In genomic region chr18:45413180-45413836, GRCh38 we compare ENCODE assay signal across 21 cellular contexts.
DNase-seq lines count a peak whose midpoint lies in the region; ATAC-seq, FAIRE-seq and TF ChIP-seq lines count a peak whose summit lies in the region.
"Had no signal": no experiment of that assay in that cellular context is flagged by ENCODE, and none has a peak within 500 bp of the region (broad histone marks: within the 10 kb centered on the region; RNA-seq: fewer than 3 reads in every experiment).

No MANE protein-coding gene starts in this region.

- no CpG with 5 or more reads among the region's 4 CpGs for WGBS in trophoblast cell (ENCODE audit: extremely low coverage, insufficient coverage, insufficient read length)
- 5% methylated on average over 4 of the region's 4 CpGs for WGBS in HepG2 (ENCODE audit: low lambda C conversion rate)

- H3K4me3 Mint-ChIP-seq in activated CD4-positive, alpha-beta memory T cell treated with anti-CD3 and anti-CD28 coated beads for 36 hours = no peak overlapping the region
- H3K4me3 Mint-ChIP-seq: activated CD4-positive, alpha-beta T cell treated with anti-CD3 and anti-CD28 coated beads, Interleukin-2, amount 10 ng/mL, durations not matched to agents 24 days and 14 days; T-cell had no signal

- intact Hi-C loops in HepG2 (cut with micrococcal nuclease; ENCODE audit: unreplicated experiment) = no loop called here
- intact Hi-C loops in activated CD4-positive, alpha-beta memory T cell treated with anti-CD3 and anti-CD28 coated beads for 36 hours (cut with micrococcal nuclease) = no loop called here

- no peak overlapping the region for H3K18ac ChIP-seq in trophoblast cell (ENCODE audit: low read length)

- H2AK5ac ChIP-seq in trophoblast cell (ENCODE audit: low read length) = no peak overlapping the region

- H3K4me3 ChIP-seq in trophoblast cell (ENCODE audit: low read depth, low read length) (no peak overlapping the region), HepG2 (replicated peaks in 1 of 3; ENCODE audit: insufficient read depth in 1 of 3, low read depth in 2 of 3, low read length in 3 of 3) (no peak overlapping the region), Peyer's patch (no peak overlapping the region)
- H3K4me3 ChIP-seq: cardiac muscle cell, right atrium auricular region, vagina had no signal

- H3K23ac ChIP-seq in trophoblast cell (ENCODE audit: low read length) = no peak overlapping the region

- in situ Hi-C loops in HepG2 (cut with HindIII; ENCODE audit: extremely low pct_ligation_motif_present, low pct_unique_long_range_greater_than_20kb) = no loop called here

- H3K9me3 ChIP-seq in trophoblast cell (ENCODE audit: insufficient read depth, low read depth, low read length) (no peaks in the 10 kb centered on the region), HepG2 (ENCODE audit: low read length) (no peaks in the 10 kb centered on the region), Peyer's patch (no peaks in the 10 kb centered on the region)
- H3K9me3 ChIP-seq: neutrophil, right atrium auricular region, vagina had no signal

- FAIRE-seq in HepG2 (lab: Jason Lieb, UNC) = no peak
- FAIRE-seq: A204.1 had no signal

- no peak for ATAC-seq in HepG2
- ATAC-seq: T-cell had no signal

- no peak overlapping the region for H3K4ac ChIP-seq in trophoblast cell (ENCODE audit: low read depth, low read length)

- no peak overlapping the region for H3K27ac Mint-ChIP-seq in activated CD4-positive, alpha-beta memory T cell treated with anti-CD3 and anti-CD28 coated beads for 36 hours
- H3K27ac Mint-ChIP-seq: activated CD4-positive, alpha-beta T cell treated with anti-CD3 and anti-CD28 coated beads, Interleukin-2, amount 10 ng/mL, durations not matched to agents 24 days and 14 days; T-cell had no signal

- no peak overlapping the region for H4K91ac ChIP-seq in trophoblast cell (ENCODE audit: low read depth, low read length)

- no peak for TF ChIP-seq RAD21 in HepG2 (CRISPR knock-in tag; IDR thresholded peaks at IDR 0.05)

- H4K8ac ChIP-seq in trophoblast cell (ENCODE audit: low read depth, low read length) = no peak overlapping the region

- no TSS peak for BruUV-seq in HepG2 (replicated peaks; lab: Mats Ljungman, UMichigan)

- H3K14ac ChIP-seq in trophoblast cell (ENCODE audit: low read length) = no peak overlapping the region

- no peak overlapping the region for H4K12ac ChIP-seq in trophoblast cell (ENCODE audit: low read depth, low read length)

- H3K36me3 ChIP-seq in trophoblast cell (ENCODE audit: control insufficient read depth in 1 of 2, insufficient read depth in 2 of 2, low read length in 2 of 2) = no peaks in the 10 kb centered on the region
- H3K36me3 ChIP-seq in HepG2 (replicated peaks in 1 of 2; ENCODE audit: control insufficient read depth in 1 of 2, insufficient read depth in 2 of 2, low read length in 2 of 2) = no peaks in the 10 kb centered on the region
- H3K36me3 ChIP-seq in Peyer's patch = no peaks in the 10 kb centered on the region
- H3K36me3 ChIP-seq: cardiac muscle cell, neutrophil, right atrium auricular region, vagina had no signal

- H3K27me3 Mint-ChIP-seq in activated CD4-positive, alpha-beta memory T cell treated with anti-CD3 and anti-CD28 coated beads for 36 hours = peaks cover 1% of the 10 kb centered on the region
- H3K27me3 Mint-ChIP-seq: activated CD4-positive, alpha-beta T cell treated with anti-CD3 and anti-CD28 coated beads, Interleukin-2, amount 10 ng/mL, durations not matched to agents 24 days and 14 days had no signal

- no peak overlapping the region for H3K27ac ChIP-seq in trophoblast cell (ENCODE audit: low read depth, low read length)
- H3K27ac ChIP-seq in HepG2 (ENCODE audit: extremely low read length, insufficient read depth, low read length) = no peak overlapping the region
- H3K27ac ChIP-seq in Peyer's patch = no peak overlapping the region
- H3K27ac ChIP-seq: cardiac muscle cell, HL-60, neutrophil, right atrium auricular region had no signal

- no peak overlapping the region for H2AFZ ChIP-seq in trophoblast cell (ENCODE audit: insufficient read depth, low read length, poor library complexity)
- no peak overlapping the region for H2AFZ ChIP-seq in HepG2 (ENCODE audit: low read length)

- TF ChIP-seq POLR2A in HepG2 (IDR thresholded peaks at IDR 0.05; ENCODE audit: insufficient read depth in 1 of 2, low read depth in 2 of 2, low read length in 2 of 2) = no peak
- TF ChIP-seq POLR2A in Peyer's patch (IDR thresholded peaks at IDR 0.05) = no peak

- H3K27me3 ChIP-seq in trophoblast cell (ENCODE audit: insufficient read depth, low read length) (no peaks in the 10 kb centered on the region), HepG2 (ENCODE audit: control insufficient read depth in 1 of 2, insufficient read depth in 2 of 2, low read length in 2 of 2) (no peaks in the 10 kb centered on the region), Peyer's patch (no peaks in the 10 kb centered on the region)
- H3K27me3 ChIP-seq: cardiac muscle cell, neutrophil, right atrium auricular region, vagina had no signal

- no peak overlapping the region for H2BK120ac ChIP-seq in trophoblast cell (ENCODE audit: insufficient read depth, low read length, poor library complexity)

- no peaks in the 10 kb centered on the region for H3K79me1 ChIP-seq in trophoblast cell (ENCODE audit: low read length)

- H3K4me2 ChIP-seq in trophoblast cell (ENCODE audit: low read length) (no peak overlapping the region), HepG2 (ENCODE audit: low read depth, low read length) (no peak overlapping the region)

- H2BK5ac ChIP-seq in trophoblast cell (ENCODE audit: low read depth, low read length, poor library complexity) = no peak overlapping the region

- no peaks in the 10 kb centered on the region for H3K36me3 Mint-ChIP-seq in activated CD4-positive, alpha-beta memory T cell treated with anti-CD3 and anti-CD28 coated beads for 36 hours
- H3K36me3 Mint-ChIP-seq: T-cell had no signal

- peak; percentile 61 for DNase-seq in AG08395 (ENCODE audit: low spot score)
- DNase-seq in NCI-H226 = peak; percentile 24
- peak; percentile 91 for DNase-seq in fibroblast of peridontal ligament (ENCODE audit: extremely low read depth)
- DNase-seq in trophoblast cell = peak; percentile 48 to 89
- no peak for DNase-seq in HepG2 (ENCODE audit: low spot score)
- no peak for DNase-seq in activated CD4-positive, alpha-beta memory T cell treated with anti-CD3 and anti-CD28 coated beads for 36 hours
- no peak for DNase-seq in NCI-H1092 treated with DMSO at 0.1 percent for 48 hours (lab: John Stamatoyannopoulos, UW)
- no peak for DNase-seq in Peyer's patch
- DNase-seq: activated CD4-positive, alpha-beta T cell treated with anti-CD3 and anti-CD28 coated beads, Interleukin-2, amount 10 ng/mL, durations not matched to agents 24 days and 14 days; amniotic stem cell; NCI-H1436 treated with DMSO at 0.1 percent for 48 hours; NCI-H774; Right ventricle myocardium superior; stimulated activated CD4-positive, alpha-beta T cell treated with anti-CD3 and anti-CD28 coated beads, Interleukin-15, amount 100 ng/mL, for 24 hours; T-cell had no signal

- H3K9me3 Mint-ChIP-seq in activated CD4-positive, alpha-beta memory T cell treated with anti-CD3 and anti-CD28 coated beads for 36 hours = no peaks in the 10 kb centered on the region
- H3K9me3 Mint-ChIP-seq: activated CD4-positive, alpha-beta T cell treated with anti-CD3 and anti-CD28 coated beads, Interleukin-2, amount 10 ng/mL, durations not matched to agents 24 days and 14 days had no signal

- H3K4me1 ChIP-seq in trophoblast cell (ENCODE audit: control insufficient read depth in 1 of 2, insufficient read depth in 2 of 2, low read length in 2 of 2) = peaks cover 3 to 4% of the 10 kb centered on the region in 2 experiments
- H3K4me1 ChIP-seq in HepG2 (ENCODE audit: insufficient read depth, low read length) = no peaks in the 10 kb centered on the region
- no peaks in the 10 kb centered on the region for H3K4me1 ChIP-seq in Peyer's patch
- H3K4me1 ChIP-seq: right atrium auricular region had no signal

- no peak overlapping the region for H3K9ac ChIP-seq in trophoblast cell (ENCODE audit: low read length)
- H3K9ac ChIP-seq in HepG2 (ENCODE audit: insufficient read depth, low read depth, low read length) = no peak overlapping the region

- H4K20me1 ChIP-seq in HepG2 (ENCODE audit: insufficient read depth, low read length) = no peaks in the 10 kb centered on the region

- H3K4me1 Mint-ChIP-seq in activated CD4-positive, alpha-beta memory T cell treated with anti-CD3 and anti-CD28 coated beads for 36 hours (ENCODE audit: low read depth) = no peaks in the 10 kb centered on the region
- H3K4me1 Mint-ChIP-seq: activated CD4-positive, alpha-beta T cell treated with anti-CD3 and anti-CD28 coated beads, Interleukin-2, amount 10 ng/mL, durations not matched to agents 24 days and 14 days; T-cell had no signal

- no peak overlapping the region for H2BK12ac ChIP-seq in trophoblast cell (ENCODE audit: low read length)

- POLR2A ChIA-PET in HepG2 (lab: Yijun Ruan, JAX) = no interaction called here
- POLR2A ChIA-PET in activated CD4-positive, alpha-beta memory T cell treated with anti-CD3 and anti-CD28 coated beads for 36 hours (lab: Charles Lee) = no interaction called here

- CTCF ChIA-PET in HepG2 (lab: Yijun Ruan, JAX; ENCODE audit: low intra/inter-chr PET ratio, low total read pairs) = no interaction called here
- CTCF ChIA-PET in activated CD4-positive, alpha-beta memory T cell treated with anti-CD3 and anti-CD28 coated beads for 36 hours (lab: Charles Lee) = no interaction called here

- TF ChIP-seq EP300 in HepG2 (IDR thresholded peaks at IDR 0.05; ENCODE audit: low read depth in 2 of 2, low read length in 2 of 2) = no peak
- no peak for TF ChIP-seq EP300 in HepG2 (CRISPR knock-in tag; IDR thresholded peaks at IDR 0.05; ENCODE audit: borderline replicate concordance)

- TF ChIP-seq CTCF in HepG2 (CRISPR knock-in tag; IDR thresholded peaks at IDR 0.05) = no peak
- no peak for TF ChIP-seq CTCF in Peyer's patch (IDR thresholded peaks at IDR 0.05)

- H3K79me2 ChIP-seq in trophoblast cell (ENCODE audit: control insufficient read depth, insufficient read depth, low read length, poor library complexity) (no peaks in the 10 kb centered on the region), HepG2 (ENCODE audit: insufficient read depth, low read length) (no peaks in the 10 kb centered on the region)

TF ChIP-seq in HepG2, 621 proteins besides CTCF, POLR2A, EP300 and RAD21:
- no peak for TF ChIP-seq SAFB2 (CRISPR knock-in tag; IDR thresholded peaks at IDR 0.05; ENCODE audit: borderline replicate concordance, low read depth)
- no peak for TF ChIP-seq ZNF792 (CRISPR knock-in tag; IDR thresholded peaks at IDR 0.05)

Comparison
In these comparisons a context has a peak if more than half of its experiments do, and no peak if none do; other contexts are left out.
1. DNase-seq: peak in AG08395 (single experiment), NCI-H226 (single experiment), fibroblast of peridontal ligament (single experiment) and trophoblast cell (2 of 2); none in HepG2 (single experiment), activated CD4-positive, alpha-beta memory T cell treated with anti-CD3 and anti-CD28 coated beads for 36 hours (single experiment), NCI-H1092 treated with DMSO at 0.1 percent for 48 hours (single experiment) and Peyer's patch (0 of 3).